Comparison of ENCODE assay signal across 6 cellular contexts in the genomic region with DNA sequence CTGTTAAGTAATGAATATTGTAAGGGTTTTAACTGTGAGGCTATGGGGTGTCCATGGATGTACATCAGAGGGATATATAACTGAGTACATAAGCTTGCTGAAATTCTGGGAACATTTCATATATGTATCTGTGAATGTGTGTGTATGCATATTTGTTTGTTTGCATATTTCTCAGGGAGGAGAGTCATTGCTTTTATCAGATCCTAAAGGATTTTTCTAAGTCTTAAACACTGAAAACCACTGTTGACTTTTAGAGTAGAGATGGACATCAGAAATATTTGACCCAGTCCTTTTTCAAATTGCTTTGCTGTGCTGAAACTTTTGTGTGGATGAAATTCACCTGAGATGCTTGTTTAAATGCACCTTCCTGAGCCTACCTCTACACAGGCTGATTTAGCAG.
"Had no signal": no experiment of that assay in that cellular context is flagged by ENCODE, and none has a peak within 500 bp of the region (broad histone marks: within the 10 kb centered on the region; RNA-seq: fewer than 3 reads in every experiment).

No MANE protein-coding gene starts in this region.

- ATAC-seq: HepG2, K562 had no signal

- H3K27me3 Mint-ChIP-seq: IgD-negative memory B cell had no signal

- H3K4me3 ChIP-seq: K562 had no signal

- H3K27ac ChIP-seq: HL-60 had no signal

- H3K4me3 Mint-ChIP-seq: IgD-negative memory B cell had no signal

- H3K27ac Mint-ChIP-seq: IgD-negative memory B cell had no signal

- H3K4me1 Mint-ChIP-seq: IgD-negative memory B cell had no signal

- DNase-seq: IMR-90, KBM-7 had no signal
